24 cellular contexts compared by ENCODE assay signal in genomic region chr10:123538401-123539320, GRCh38.
DNase-seq lines count a peak whose midpoint lies in the region; FAIRE-seq and TF ChIP-seq lines count a peak whose summit lies in the region.
"Had no signal": no experiment of that assay in that cellular context is flagged by ENCODE, and none has a peak within 500 bp of the region (broad histone marks: within the 10 kb centered on the region; RNA-seq: fewer than 3 reads in every experiment).

No MANE protein-coding gene starts in this region.

- H3K36me3 ChIP-seq in bronchial epithelial cell (ENCODE audit: control insufficient read depth, insufficient read depth, low read length) = no peaks in the 10 kb centered on the region
- no peaks in the 10 kb centered on the region for H3K36me3 ChIP-seq in neuronal stem cell (replicated peaks in 1 of 2; ENCODE audit: control insufficient read depth in 2 of 2, insufficient read depth in 2 of 2, low read length in 2 of 2)
- H3K36me3 ChIP-seq in HAP-1 (replicated peaks) = no peaks in the 10 kb centered on the region
- no peaks in the 10 kb centered on the region for H3K36me3 ChIP-seq in Peyer's patch
- H3K36me3 ChIP-seq: pancreas had no signal

- no peak overlapping the region for H3K14ac ChIP-seq in neuronal stem cell (ENCODE audit: low read length)

- TF ChIP-seq POLR2A in Peyer's patch (IDR thresholded peaks at IDR 0.05) = no peak

- DNase-seq in ELF-1 (ENCODE audit: low read depth, low spot score) = peak; percentile 30
- peak; percentile 3 for DNase-seq in KBM-7
- DNase-seq in bronchial epithelial cell (ENCODE audit: low read depth) = peak; percentile 38
- DNase-seq in neuronal stem cell (ENCODE audit: low spot score) = no peak
- no peak for DNase-seq in HAP-1 (ENCODE audit: low spot score in 2 of 2)
- no peak for DNase-seq in HTR-8/SVneo (ENCODE audit: insufficient read length, low spot score)
- no peak for DNase-seq in Peyer's patch
- DNase-seq in NCI-H345 treated with DMSO at 0.1 percent for 48 hours (lab: John Stamatoyannopoulos, UW; ENCODE audit: unreplicated experiment) = no peak
- DNase-seq: activated T-cell treated with anti-CD3 and anti-CD28 coated beads for 4 hours; amygdala; CD8-positive, alpha-beta memory T cell; central memory CD4-positive, alpha-beta T cell; DMS53; dorsolateral prefrontal cortex; foreskin fibroblast; kidney; naive thymus-derived CD4-positive, alpha-beta T cell; NCI-H1694 treated with DMSO at 0.1 percent for 48 hours; NCI-H2227 treated with DMSO at 0.1 percent for 48 hours; pancreas; T-helper 17 cell; testis had no signal

- H3K23ac ChIP-seq in neuronal stem cell (ENCODE audit: low read depth, low read length, poor library complexity) = no peak overlapping the region

- H2AFZ ChIP-seq in neuronal stem cell (ENCODE audit: low read length) = peak overlapping the region; percentile 14
- H2AFZ ChIP-seq: hepatocyte had no signal

- H2AK5ac ChIP-seq in neuronal stem cell (ENCODE audit: low read depth, low read length) = no peak overlapping the region

- H3K79me1 ChIP-seq in neuronal stem cell (ENCODE audit: low read depth, low read length) = no peaks in the 10 kb centered on the region

- no peak overlapping the region for H3K4me2 ChIP-seq in neuronal stem cell (ENCODE audit: insufficient read depth, low read length, poor library complexity, severe bottlenecking)
- H3K4me2 ChIP-seq: hepatocyte had no signal

- no peak overlapping the region for H2BK15ac ChIP-seq in neuronal stem cell (ENCODE audit: low read length)

- H2BK12ac ChIP-seq in neuronal stem cell (ENCODE audit: low read length) = no peak overlapping the region

- H4K8ac ChIP-seq in neuronal stem cell (ENCODE audit: low read depth, low read length) = no peak overlapping the region

- FAIRE-seq in bronchial epithelial cell (lab: Jason Lieb, UNC) (no peak), HTR-8/SVneo (lab: Jason Lieb, UNC) (no peak)
- FAIRE-seq: pancreas had no signal

- no peak overlapping the region for H2BK5ac ChIP-seq in neuronal stem cell (ENCODE audit: low read length)

- no peaks in the 10 kb centered on the region for H3K27me3 ChIP-seq in bronchial epithelial cell (ENCODE audit: control insufficient read depth, insufficient read depth, low read length)
- no peaks in the 10 kb centered on the region for H3K27me3 ChIP-seq in neuronal stem cell (ENCODE audit: control insufficient read depth in 3 of 3, insufficient read depth in 3 of 3, low read depth in 1 of 3, low read length in 3 of 3)
- peaks cover 2% of the 10 kb centered on the region; the same call in 1 of the 2 replicates for H3K27me3 ChIP-seq in HAP-1 (ENCODE audit: low read depth)
- H3K27me3 ChIP-seq in Peyer's patch = no peaks in the 10 kb centered on the region
- H3K27me3 ChIP-seq: dorsolateral prefrontal cortex, testis had no signal

- peak overlapping the region; percentile 12 for H3K18ac ChIP-seq in neuronal stem cell (ENCODE audit: low read length)

- in situ Hi-C loops in KBM-7 (cut with MboI; ENCODE audit: low pct_unique_long_range_greater_than_20kb, low sequenced_read_pairs) (no loop called here), HAP-1 (cut with MboI; ENCODE audit: low sequenced_read_pairs) (no loop called here)

- H3K4ac ChIP-seq in neuronal stem cell (ENCODE audit: low read length) = no peak overlapping the region

- H3K27ac ChIP-seq in neuronal stem cell (replicated peaks; ENCODE audit: low read length) (no peak overlapping the region), Peyer's patch (no peak overlapping the region)
- H3K27ac ChIP-seq: dorsolateral prefrontal cortex, epithelial cell of prostate, hepatocyte, pancreas, testis had no signal

- H3K9me3 ChIP-seq in neuronal stem cell (replicated peaks in 1 of 2; ENCODE audit: control insufficient read depth in 2 of 2, insufficient read depth in 1 of 2, low read depth in 1 of 2, low read length in 2 of 2) (no peaks in the 10 kb centered on the region), HAP-1 (no peaks in the 10 kb centered on the region), Peyer's patch (no peaks in the 10 kb centered on the region)
- H3K9me3 ChIP-seq: pancreas, testis had no signal

- TF ChIP-seq CTCF in bronchial epithelial cell (IDR thresholded peaks at IDR 0.05; ENCODE audit: insufficient read depth, low read length, severe bottlenecking) (no peak), Peyer's patch (IDR thresholded peaks at IDR 0.05) (no peak)

- WGBS in neuronal stem cell (ENCODE audit: extremely low coverage in 2 of 2, insufficient read length in 2 of 2, insufficient replicate concordance in 1 of 2), 2 donors = no CpG with 5 or more reads among the region's 12 CpGs

- H3K4me1 ChIP-seq in neuronal stem cell (ENCODE audit: control insufficient read depth in 2 of 2, insufficient read depth in 1 of 2, low read depth in 1 of 2, low read length in 2 of 2) = no peaks in the 10 kb centered on the region
- no peaks in the 10 kb centered on the region for H3K4me1 ChIP-seq in HAP-1
- H3K4me1 ChIP-seq in Peyer's patch = no peaks in the 10 kb centered on the region
- H3K4me1 ChIP-seq: pancreas, testis had no signal

- H3K9ac ChIP-seq in neuronal stem cell (ENCODE audit: low read depth, low read length, poor library complexity) = no peak overlapping the region

- H3K4me3 ChIP-seq in bronchial epithelial cell (ENCODE audit: low read depth, low read length) (no peak overlapping the region), neuronal stem cell (ENCODE audit: low read length in 2 of 2) (no peak overlapping the region), HAP-1 (no peak overlapping the region), Peyer's patch (no peak overlapping the region)
- H3K4me3 ChIP-seq: dorsolateral prefrontal cortex, hepatocyte, pancreas, testis had no signal

- no peak overlapping the region for H4K91ac ChIP-seq in neuronal stem cell (ENCODE audit: low read depth, low read length, poor library complexity)

- H2BK120ac ChIP-seq in neuronal stem cell (ENCODE audit: low read depth, low read length) = no peak overlapping the region

Comparison
In these comparisons a context has a peak if more than half of its experiments do, and no peak if none do; other contexts are left out.
1. DNase-seq: peak in ELF-1 (single experiment), KBM-7 (single experiment) and bronchial epithelial cell (single experiment); none in neuronal stem cell (single experiment), HAP-1 (0 of 2), HTR-8/SVneo (single experiment), Peyer's patch (0 of 3) and NCI-H345 treated with DMSO at 0.1 percent for 48 hours (single experiment).